ENCODE assay signal across 29 cellular contexts in the genomic region with DNA sequence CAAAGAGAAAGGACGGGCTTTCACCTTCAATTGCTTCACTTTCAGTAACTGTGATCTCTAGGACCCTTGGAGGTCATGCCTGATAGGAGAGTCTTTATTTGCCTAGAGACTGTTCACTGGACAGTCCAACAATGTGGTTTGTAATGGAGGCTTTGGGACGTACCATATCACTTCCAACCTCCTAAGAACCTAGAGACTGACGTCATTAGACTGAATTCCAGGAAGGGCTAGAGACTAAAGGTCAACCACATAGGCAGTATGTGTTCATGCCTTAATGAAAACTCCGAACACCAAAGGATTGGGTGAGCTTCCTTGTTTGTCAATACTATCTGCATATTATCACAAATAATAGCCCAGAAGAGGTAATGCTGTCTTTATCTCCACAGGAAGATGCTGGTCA. TPM values are rescaled to one million over a fixed set of nuclear protein-coding genes. Genes with fewer than 3 reads are reported as not detected.
"Had no signal": no experiment of that assay in that cellular context is flagged by ENCODE, and none has a peak within 500 bp of the region (broad histone marks: within the 10 kb centered on the region; RNA-seq: fewer than 3 reads in every experiment).

No MANE protein-coding gene starts in this region.

- H3K27ac ChIP-seq: lower lobe of right lung, pancreas, prostate gland, sigmoid colon, spleen, suprapubic skin, thoracic aorta, tibial artery, upper lobe of right lung had no signal

- H3K36me3 ChIP-seq: lower lobe of right lung, pancreas, prostate gland, sigmoid colon, spleen, suprapubic skin, thoracic aorta, tibial artery, upper lobe of right lung had no signal

- ATAC-seq: left cardiac atrium; left lobe of liver; lower lobe of right lung; naive thymus-derived CD8-positive, alpha-beta T cell; pancreas; right cardiac atrium; stimulated activated effector memory CD8-positive, alpha-beta T cell treated with anti-CD3 and anti-CD28 coated beads, Interleukin-12 subunit alpha, Interleukin-12 subunit beta, amount 100 ng/mL, for 72 hours; upper lobe of right lung had no signal

- H3K27me3 ChIP-seq: sigmoid colon, spleen, suprapubic skin, tibial artery, upper lobe of right lung had no signal

- H3K4me3 ChIP-seq: lower lobe of right lung, pancreas, prostate gland, sigmoid colon, spleen, suprapubic skin, thoracic aorta, tibial artery, upper lobe of right lung had no signal

- FAIRE-seq: keratinocyte, pancreas, small intestine, urothelium cell line had no signal

- H3K4me1 ChIP-seq: lower lobe of right lung, pancreas, prostate gland, sigmoid colon, spleen, suprapubic skin, tibial artery, upper lobe of right lung had no signal

- H3K9me3 ChIP-seq: lower lobe of right lung, pancreas, prostate gland, sigmoid colon, suprapubic skin, thoracic aorta, tibial artery, upper lobe of right lung had no signal

- DNase-seq: kidney glomerular epithelial cell; left cardiac atrium; lower lobe of right lung; mammary epithelial cell; mesenchymal stem cell; naive thymus-derived CD8-positive, alpha-beta T cell; nucleus accumbens; pancreas; posterior cingulate gyrus; retina; right cardiac atrium; sigmoid colon; small intestine; spleen; stimulated activated CD4-positive, alpha-beta T cell treated with anti-CD3 and anti-CD28 coated beads, Interleukin-4, amount 100 ng/mL, for 24 hours; stimulated activated naive CD4-positive, alpha-beta T cell; tibial artery; trophoblast cell; upper lobe of right lung had no signal

RNA-seq across cellular contexts. Expression of gene CNTN5, which starts 53.7 kb away (rescaled TPM):
- total RNA-seq: left lobe of liver; mammary epithelial cell; naive thymus-derived CD8-positive, alpha-beta T cell; neural crest cell; osteoblast; spleen; subcutaneous adipose tissue; suprapubic skin; upper lobe of right lung had no signal
- polyA plus RNA-seq: keratinocyte; mammary epithelial cell; naive thymus-derived CD8-positive, alpha-beta T cell had no signal
